Comparison of ENCODE assay signal across 8 cellular contexts in genomic region chr15:59274126-59274970, GRCh38.
DNase-seq lines count a peak whose midpoint lies in the region; ATAC-seq and TF ChIP-seq lines count a peak whose summit lies in the region.
"Had no signal": no experiment of that assay in that cellular context is flagged by ENCODE, and none has a peak within 500 bp of the region (broad histone marks: within the 10 kb centered on the region; RNA-seq: fewer than 3 reads in every experiment).

No MANE protein-coding gene starts in this region.

- TF ChIP-seq CTCF in Panc1 (IDR thresholded peaks at IDR 0.05): no peak
- TF ChIP-seq CTCF in dorsolateral prefrontal cortex (IDR thresholded peaks at IDR 0.05 in 54 of 56, conservative IDR thresholded peaks at IDR 0.05 in 2 of 56; ENCODE audit: low read depth in 1 of 56, partially characterized antibody in 56 of 56): no peak

- H3K27me3 Mint-ChIP-seq in stimulated activated naive B cell treated with anti-CD40 and anti-IgM and Interleukin-4, amounts not matched to agents 10 μg/mL and 1 μg/mL and 100 μg/mL, for 72 hours: no peaks in the 10 kb centered on the region

- no peaks in the 10 kb centered on the region for H3K9me3 Mint-ChIP-seq in stimulated activated naive B cell treated with anti-CD40 and anti-IgM and Interleukin-4, amounts not matched to agents 10 μg/mL and 1 μg/mL and 100 μg/mL, for 72 hours

- H3K27ac ChIP-seq in Panc1 (ENCODE audit: low read length): peak overlapping the region; percentile 74
- peak overlapping the region in 39 of 59 donors; percentile 5 to 95 (median 48) for H3K27ac ChIP-seq in dorsolateral prefrontal cortex
- H3K27ac ChIP-seq: thoracic aorta had no signal

- BruUV-seq in Panc1 (replicated peaks; lab: Mats Ljungman, UMichigan): no TSS peak

- intact Hi-C loops in Panc1 (cut with micrococcal nuclease; ENCODE audit: unreplicated experiment): no loop called here
- intact Hi-C loops in dorsolateral prefrontal cortex (cut with DNase I): no loop called here

- peak; percentile 60 for ATAC-seq in GM21381 (IDR thresholded peaks at IDR 0.05; ENCODE audit: unreplicated experiment)
- 0 out of 2 replicates have a peak, but pooled peaks have one; percentile 26 for ATAC-seq in Panc1
- ATAC-seq in stimulated activated naive B cell treated with anti-CD40 and anti-IgM and Interleukin-4, amounts not matched to agents 10 μg/mL and 1 μg/mL and 100 μg/mL, for 72 hours (replicated peaks): peak; percentile 88 to 92
- ATAC-seq in HG03097 (IDR thresholded peaks at IDR 0.05; ENCODE audit: low FRiP score, unreplicated experiment): no peak
- no peak for ATAC-seq in HG02678 (IDR thresholded peaks at IDR 0.05; ENCODE audit: unreplicated experiment)

- H3K9me3 ChIP-seq in Panc1 (ENCODE audit: control insufficient read depth, insufficient read depth, low read depth, low read length): no peaks in the 10 kb centered on the region
- H3K9me3 ChIP-seq: thoracic aorta had no signal

- POLR2A ChIA-PET in Panc1 (lab: Charles Lee): no interaction called here

- H3K4me3 Mint-ChIP-seq in stimulated activated naive B cell treated with anti-CD40 and anti-IgM and Interleukin-4, amounts not matched to agents 10 μg/mL and 1 μg/mL and 100 μg/mL, for 72 hours: peak overlapping the region; percentile 47 to 50

- H3K27me3 ChIP-seq in Panc1 (ENCODE audit: control insufficient read depth, insufficient read depth, low read length) (no peaks in the 10 kb centered on the region), dorsolateral prefrontal cortex (no peaks in the 10 kb centered on the region)

- H3K4me3 ChIP-seq in Panc1 (ENCODE audit: low read depth in 2 of 2, low read length in 2 of 2): no peak overlapping the region
- H3K4me3 ChIP-seq in dorsolateral prefrontal cortex: no peak overlapping the region
- H3K4me3 ChIP-seq: thoracic aorta had no signal

- peaks cover 24 to 59% of the 10 kb centered on the region in 2 donors for H3K36me3 Mint-ChIP-seq in stimulated activated naive B cell treated with anti-CD40 and anti-IgM and Interleukin-4, amounts not matched to agents 10 μg/mL and 1 μg/mL and 100 μg/mL, for 72 hours

- CTCF ChIA-PET in Panc1 (lab: Charles Lee): no interaction called here

- H3K4me1 Mint-ChIP-seq in stimulated activated naive B cell treated with anti-CD40 and anti-IgM and Interleukin-4, amounts not matched to agents 10 μg/mL and 1 μg/mL and 100 μg/mL, for 72 hours: peaks cover 38 to 65% of the 10 kb centered on the region in 2 donors

- in situ Hi-C loops in Panc1 (cut with HindIII; ENCODE audit: low pct_unique_long_range_greater_than_20kb, low sequenced_read_pairs): no loop called here

- DNase-seq in Panc1 (ENCODE audit: low read depth, low spot score) (no peak), dorsolateral prefrontal cortex (no peak), cerebellar cortex (ENCODE audit: low spot score) (no peak)
- DNase-seq in stimulated activated naive B cell treated with anti-CD40 and anti-IgM and Interleukin-4, amounts not matched to agents 10 μg/mL and 1 μg/mL and 100 μg/mL, for 72 hours: no peak

- peaks cover 85% of the 10 kb centered on the region for H3K4me1 ChIP-seq in Panc1 (ENCODE audit: control insufficient read depth, insufficient read depth, low read length)

- H3K36me3 ChIP-seq in Panc1 (ENCODE audit: control insufficient read depth, insufficient read depth, low read length): no peaks in the 10 kb centered on the region

- H3K27ac Mint-ChIP-seq in stimulated activated naive B cell treated with anti-CD40 and anti-IgM and Interleukin-4, amounts not matched to agents 10 μg/mL and 1 μg/mL and 100 μg/mL, for 72 hours: peak overlapping the region; percentile 93

Comparison
In these comparisons a context has a peak if more than half of its experiments do, and no peak if none do; other contexts are left out.
1. ATAC-seq: peak in GM21381 (single experiment), Panc1 (single experiment) and stimulated activated naive B cell treated with anti-CD40 and anti-IgM and Interleukin-4, amounts not matched to agents 10 μg/mL and 1 μg/mL and 100 μg/mL, for 72 hours (2 of 2); none in HG03097 (single experiment) and HG02678 (single experiment).